ENCODE assay signal across 1 cellular context in the genomic region with DNA sequence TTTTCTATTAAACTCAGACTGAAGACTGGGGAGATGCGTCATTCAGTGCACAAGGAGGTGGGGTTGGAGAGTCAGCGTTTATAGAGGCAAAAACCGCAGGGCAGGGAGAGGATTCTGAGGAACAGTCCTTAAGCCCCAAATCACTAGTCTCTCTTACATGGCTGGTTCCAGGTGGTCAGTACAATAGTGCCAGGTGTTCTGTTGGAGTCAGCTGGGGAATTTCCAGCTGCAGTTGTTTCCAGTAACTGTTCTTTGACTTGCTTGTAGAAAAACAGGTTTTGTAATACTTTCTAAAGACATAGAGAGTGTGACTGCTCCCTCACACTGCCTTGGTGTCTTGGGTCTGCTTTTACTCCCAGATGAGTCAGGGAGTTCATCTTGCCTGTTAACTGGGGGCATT.
TF ChIP-seq lines count a peak whose summit lies in the region.

No MANE protein-coding gene starts in this region.

TF ChIP-seq in GM12878, 131 proteins besides CTCF, POLR2A, EP300 and RAD21 (continued from another document):
- TF ChIP-seq IRF4 (IDR thresholded peaks at IDR 0.05; ENCODE audit: low read depth, low read length), result no peak
- TF ChIP-seq, protein P1, sequence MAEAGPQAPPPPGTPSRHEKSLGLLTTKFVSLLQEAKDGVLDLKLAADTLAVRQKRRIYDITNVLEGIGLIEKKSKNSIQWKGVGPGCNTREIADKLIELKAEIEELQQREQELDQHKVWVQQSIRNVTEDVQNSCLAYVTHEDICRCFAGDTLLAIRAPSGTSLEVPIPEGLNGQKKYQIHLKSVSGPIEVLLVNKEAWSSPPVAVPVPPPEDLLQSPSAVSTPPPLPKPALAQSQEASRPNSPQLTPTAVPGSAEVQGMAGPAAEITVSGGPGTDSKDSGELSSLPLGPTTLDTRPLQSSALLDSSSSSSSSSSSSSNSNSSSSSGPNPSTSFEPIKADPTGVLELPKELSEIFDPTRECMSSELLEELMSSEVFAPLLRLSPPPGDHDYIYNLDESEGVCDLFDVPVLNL (IDR thresholded peaks at IDR 0.05; ENCODE audit: low read depth, low read length), result no peak
